37 cellular contexts compared by ENCODE assay signal in the genomic region with DNA sequence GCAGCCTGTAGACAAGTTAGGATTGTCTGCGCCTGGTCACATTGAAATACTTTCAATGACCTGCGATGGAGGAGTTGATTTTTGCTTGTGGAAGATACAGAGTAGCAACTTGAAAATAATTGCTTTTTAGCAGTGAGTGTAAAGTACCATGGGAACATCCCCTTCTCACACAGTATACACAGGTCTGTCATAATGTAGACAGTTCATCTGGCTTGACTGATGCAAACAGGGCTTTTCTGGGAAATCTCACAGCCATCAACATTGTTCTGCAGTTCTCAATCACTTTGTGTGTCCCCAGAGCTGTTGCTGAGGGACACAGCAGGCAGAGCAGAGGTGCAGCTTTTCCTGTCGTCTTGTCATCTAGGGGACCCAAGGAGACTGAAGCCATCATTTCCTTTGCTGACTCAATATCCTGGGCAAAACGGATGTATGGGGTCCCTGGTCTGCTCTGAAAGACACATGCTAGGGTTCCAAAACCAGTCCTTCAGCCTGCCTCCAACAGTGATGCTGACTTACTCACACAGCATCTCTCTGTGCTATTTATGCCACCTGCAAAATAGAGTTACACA. TPM values are rescaled to one million over a fixed set of nuclear protein-coding genes. Genes with fewer than 3 reads are reported as not detected.
"Had no signal": no experiment of that assay in that cellular context is flagged by ENCODE, and none has a peak within 500 bp of the region (broad histone marks: within the 10 kb centered on the region; RNA-seq: fewer than 3 reads in every experiment).

No MANE protein-coding gene starts in this region.

- H3K9me3 Mint-ChIP-seq: activated naive CD4-positive, alpha-beta T cell treated with anti-CD3 and anti-CD28 coated beads, Interleukin-2, amount 50 U/mL, for 24 hours; activated T-cell treated with anti-CD3 and anti-CD28 coated beads, Interleukin-2, amount 50 U/mL, for 24 hours; activated T-helper 2 cell treated with anti-CD3 and anti-CD28 coated beads, Interferon-gamma antibody, Interleukin-2, Interleukin-4, amounts not matched to agents 10 μg/mL and 5 μg/mL and 100 μg/mL, durations not matched to agents 14 hours and 24 hours and 36 hours; central memory CD8-positive, alpha-beta T cell had no signal

- FAIRE-seq: RCC 7860 had no signal

- H3K4me3 Mint-ChIP-seq: activated naive CD4-positive, alpha-beta T cell treated with anti-CD3 and anti-CD28 coated beads, Interleukin-2, amount 50 U/mL, for 24 hours; activated T-cell treated with anti-CD3 and anti-CD28 coated beads, Interleukin-2, amount 50 U/mL, for 24 hours; central memory CD8-positive, alpha-beta T cell had no signal

- H3K4me1 Mint-ChIP-seq: activated naive CD4-positive, alpha-beta T cell treated with anti-CD3 and anti-CD28 coated beads, Interleukin-2, amount 50 U/mL, for 24 hours; central memory CD8-positive, alpha-beta T cell had no signal

- ATAC-seq: Right ventricle myocardium inferior, SK-N-SH treated with all-trans-retinoic acid at 6 μM for 48 hours had no signal

- H3K4me3 ChIP-seq: cardiac muscle cell, MG63, PC-9 had no signal

- DNase-seq: activated CD4-positive, alpha-beta T cell treated with anti-CD3 and anti-CD28 coated beads for 1 hour; activated CD4-positive, alpha-beta T cell treated with anti-CD3 and anti-CD28 coated beads for 48 hours; activated CD4-positive, CD25-positive, alpha-beta regulatory T cell; activated gamma-delta T cell; activated naive CD4-positive, alpha-beta T cell treated with Interleukin-2 at 50 U/mL for 16 hours; activated T-cell treated with anti-CD3 and anti-CD28 coated beads, Interleukin-2, amount 50 U/mL, for 24 hours; anterior cingulate cortex; brain microvascular endothelial cell; Kasumi-1; KG1; MG63; NCI-H1048; NCI-H1105 treated with DMSO at 0.1 percent for 48 hours; NCI-H1436 treated with DMSO at 0.1 percent for 48 hours; NCI-H1694 treated with DMSO at 0.1 percent for 48 hours; NCI-H2029; NCI-H345; NCI-H524 treated with DMSO at 0.1 percent for 48 hours; PC-9; SIG-M5; SW 1271; T-helper 2 cell; T-helper 9 cell had no signal

- H3K27me3 ChIP-seq: brain microvascular endothelial cell, cardiac muscle cell had no signal

- H3K4me2 ChIP-seq: PC-9 had no signal

- H3K27ac Mint-ChIP-seq: activated naive CD4-positive, alpha-beta T cell treated with anti-CD3 and anti-CD28 coated beads, Interleukin-2, amount 50 U/mL, for 24 hours; activated T-cell treated with anti-CD3 and anti-CD28 coated beads, Interleukin-2, amount 50 U/mL, for 24 hours; activated T-helper 2 cell treated with anti-CD3 and anti-CD28 coated beads, Interferon-gamma antibody, Interleukin-2, Interleukin-4, amounts not matched to agents 10 μg/mL and 5 μg/mL and 100 μg/mL, durations not matched to agents 14 hours and 24 hours and 36 hours had no signal

- H3K9me3 ChIP-seq: MG63 had no signal

- H2AFZ ChIP-seq: PC-9 had no signal

- H3K36me3 ChIP-seq: brain microvascular endothelial cell, cardiac muscle cell, MG63 had no signal

- H3K36me3 Mint-ChIP-seq: activated naive CD4-positive, alpha-beta T cell treated with anti-CD3 and anti-CD28 coated beads, Interleukin-2, amount 50 U/mL, for 24 hours had no signal

- H3K27ac ChIP-seq: brain microvascular endothelial cell, cardiac muscle cell, PC-9, RWPE1, VCaP had no signal

RNA-seq across cellular contexts. Expression of gene REC114, which starts 5.3 kb away (rescaled TPM):
- total RNA-seq: activated CD8-positive, alpha-beta memory T cell treated with anti-CD3 and anti-CD28 coated beads for 36 hours; activated T-helper 2 cell treated with anti-CD3 and anti-CD28 coated beads, Interferon-gamma antibody, Interleukin-2, Interleukin-4, amounts not matched to agents 10 μg/mL and 5 μg/mL and 100 μg/mL, durations not matched to agents 14 hours and 24 hours and 36 hours; chondrocyte; NCI-H460; OCI-LY7; PC-9; SK-MEL-5 had no signal
